Comparison of ENCODE assay signal across 1 cellular context in genomic region chr12:53495903-53496751, GRCh38.
A peak's percentile ranks its signal among the peaks of the same experiment; 100 is the strongest.
TF ChIP-seq lines count a peak whose summit lies in the region.

No MANE protein-coding gene starts in this region.

TF ChIP-seq in K562, 482 proteins besides CTCF, POLR2A, EP300 and RAD21 (continued from another document and continues in another):
- TF ChIP-seq, protein P1, sequence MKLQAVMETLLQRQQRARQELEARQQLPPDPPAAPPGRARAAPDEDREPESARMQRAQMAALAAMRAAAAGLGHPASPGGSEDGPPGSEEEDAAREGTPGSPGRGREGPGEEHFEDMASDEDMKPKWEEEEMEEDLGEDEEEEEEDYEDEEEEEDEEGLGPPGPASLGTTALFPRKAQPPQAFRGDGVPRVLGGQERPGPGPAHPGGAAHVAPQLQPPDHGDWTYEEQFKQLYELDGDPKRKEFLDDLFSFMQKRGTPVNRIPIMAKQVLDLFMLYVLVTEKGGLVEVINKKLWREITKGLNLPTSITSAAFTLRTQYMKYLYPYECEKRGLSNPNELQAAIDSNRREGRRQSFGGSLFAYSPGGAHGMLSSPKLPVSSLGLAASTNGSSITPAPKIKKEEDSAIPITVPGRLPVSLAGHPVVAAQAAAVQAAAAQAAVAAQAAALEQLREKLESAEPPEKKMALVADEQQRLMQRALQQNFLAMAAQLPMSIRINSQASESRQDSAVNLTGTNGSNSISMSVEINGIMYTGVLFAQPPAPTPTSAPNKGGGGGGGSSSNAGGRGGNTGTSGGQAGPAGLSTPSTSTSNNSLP (IDR thresholded peaks at IDR 0.05; ENCODE audit: borderline replicate concordance, low read depth, low read length) = no peak
- no peak for TF ChIP-seq MYBL2 (IDR thresholded peaks at IDR 0.05; ENCODE audit: low read depth)
- no peak for TF ChIP-seq MYBL2 (CRISPR knock-in tag; IDR thresholded peaks at IDR 0.05; ENCODE audit: borderline replicate concordance)
- no peak for TF ChIP-seq MAFF (IDR thresholded peaks at IDR 0.05; ENCODE audit: low read length)
- peak in 1 of 2 experiments; percentile 20; a peak in 2 of 4 replicates for TF ChIP-seq KDM1A (IDR thresholded peaks at IDR 0.05)
- peak in 1 of 2 experiments; percentile 21; a peak in 1 of 4 replicates for TF ChIP-seq RCOR1 (IDR thresholded peaks at IDR 0.05; ENCODE audit: borderline replicate concordance in 1 of 2, low read depth in 2 of 2, low read length in 2 of 2)
- TF ChIP-seq, protein P2, sequence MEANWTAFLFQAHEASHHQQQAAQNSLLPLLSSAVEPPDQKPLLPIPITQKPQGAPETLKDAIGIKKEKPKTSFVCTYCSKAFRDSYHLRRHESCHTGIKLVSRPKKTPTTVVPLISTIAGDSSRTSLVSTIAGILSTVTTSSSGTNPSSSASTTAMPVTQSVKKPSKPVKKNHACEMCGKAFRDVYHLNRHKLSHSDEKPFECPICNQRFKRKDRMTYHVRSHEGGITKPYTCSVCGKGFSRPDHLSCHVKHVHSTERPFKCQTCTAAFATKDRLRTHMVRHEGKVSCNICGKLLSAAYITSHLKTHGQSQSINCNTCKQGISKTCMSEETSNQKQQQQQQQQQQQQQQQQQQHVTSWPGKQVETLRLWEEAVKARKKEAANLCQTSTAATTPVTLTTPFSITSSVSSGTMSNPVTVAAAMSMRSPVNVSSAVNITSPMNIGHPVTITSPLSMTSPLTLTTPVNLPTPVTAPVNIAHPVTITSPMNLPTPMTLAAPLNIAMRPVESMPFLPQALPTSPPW (CRISPR knock-in tag; IDR thresholded peaks at IDR 0.05) = peak; percentile 54
- no peak for TF ChIP-seq CBX1 (IDR thresholded peaks at IDR 0.05; ENCODE audit: low read depth)
- no peak for TF ChIP-seq THAP12 (CRISPR knock-in tag; IDR thresholded peaks at IDR 0.05)
- no peak for TF ChIP-seq NFRKB (IDR thresholded peaks at IDR 0.05; ENCODE audit: low read depth)
- TF ChIP-seq DLX4 (CRISPR knock-in tag; IDR thresholded peaks at IDR 0.05) = no peak
- TF ChIP-seq CXXC5 (CRISPR knock-in tag; IDR thresholded peaks at IDR 0.05) = no peak
- no peak for TF ChIP-seq KAT8 (IDR thresholded peaks at IDR 0.05; ENCODE audit: low read depth)
- TF ChIP-seq ZNF766 (CRISPR knock-in tag; conservative IDR thresholded peaks at IDR 0.05) = no peak
- TF ChIP-seq ZNF174 (CRISPR knock-in tag; IDR thresholded peaks at IDR 0.05) = no peak
- peak; percentile 80; the same call in 1 of the 2 replicates for TF ChIP-seq TOE1 (IDR thresholded peaks at IDR 0.05; ENCODE audit: borderline replicate concordance)
- no peak for TF ChIP-seq TOE1 (CRISPR knock-in tag; IDR thresholded peaks at IDR 0.05; ENCODE audit: borderline replicate concordance, low read depth)
- no peak for TF ChIP-seq PHTF2 (CRISPR knock-in tag; IDR thresholded peaks at IDR 0.05)
- TF ChIP-seq ZNF561 (CRISPR knock-in tag; conservative IDR thresholded peaks at IDR 0.05) = no peak
- TF ChIP-seq ATF7 (IDR thresholded peaks at IDR 0.05) = 0 out of 2 replicates have a peak, but pooled peaks have one; percentile 14
- TF ChIP-seq ZNF197 (CRISPR knock-in tag; IDR thresholded peaks at IDR 0.05; ENCODE audit: low read depth) = no peak
- TF ChIP-seq ZNF143 (CRISPR knock-in tag; IDR thresholded peaks at IDR 0.05) = no peak
- TF ChIP-seq RAD51 (IDR thresholded peaks at IDR 0.05; ENCODE audit: borderline replicate concordance, low read depth) = peak; percentile 94
- TF ChIP-seq ELF1 (tag; IDR thresholded peaks at IDR 0.05) = 0 out of 2 replicates have a peak, but pooled peaks have one; percentile 33
- TF ChIP-seq BCLAF1 (IDR thresholded peaks at IDR 0.05; ENCODE audit: borderline replicate concordance in 1 of 2, control insufficient read depth in 1 of 2, low read depth in 2 of 2, low read length in 1 of 2) = no peak
- TF ChIP-seq ZBTB11 (CRISPR knock-in tag; IDR thresholded peaks at IDR 0.05) = no peak
- TF ChIP-seq FUS (optimal IDR thresholded peaks at IDR 0.05; ENCODE audit: low read depth, low read length) = no peak
- no peak for TF ChIP-seq SMARCE1 (IDR thresholded peaks at IDR 0.05)
- no peak for TF ChIP-seq ZNF184 (CRISPR knock-in tag; IDR thresholded peaks at IDR 0.05)
- TF ChIP-seq JUN (IDR thresholded peaks at IDR 0.05; ENCODE audit: borderline replicate concordance, low read depth, low read length) = no peak
- TF ChIP-seq JUN (CRISPR knock-in tag; IDR thresholded peaks at IDR 0.05; ENCODE audit: borderline replicate concordance) = no peak
- TF ChIP-seq FOS (IDR thresholded peaks at IDR 0.05; ENCODE audit: extremely low read depth, insufficient read length) = no peak
- TF ChIP-seq ZNF75A (CRISPR knock-in tag; IDR thresholded peaks at IDR 0.05) = no peak
- 0 out of 2 replicates have a peak, but pooled peaks have one; percentile 28 for TF ChIP-seq MTA3 (IDR thresholded peaks at IDR 0.05; ENCODE audit: borderline replicate concordance)
- TF ChIP-seq, protein P3, sequence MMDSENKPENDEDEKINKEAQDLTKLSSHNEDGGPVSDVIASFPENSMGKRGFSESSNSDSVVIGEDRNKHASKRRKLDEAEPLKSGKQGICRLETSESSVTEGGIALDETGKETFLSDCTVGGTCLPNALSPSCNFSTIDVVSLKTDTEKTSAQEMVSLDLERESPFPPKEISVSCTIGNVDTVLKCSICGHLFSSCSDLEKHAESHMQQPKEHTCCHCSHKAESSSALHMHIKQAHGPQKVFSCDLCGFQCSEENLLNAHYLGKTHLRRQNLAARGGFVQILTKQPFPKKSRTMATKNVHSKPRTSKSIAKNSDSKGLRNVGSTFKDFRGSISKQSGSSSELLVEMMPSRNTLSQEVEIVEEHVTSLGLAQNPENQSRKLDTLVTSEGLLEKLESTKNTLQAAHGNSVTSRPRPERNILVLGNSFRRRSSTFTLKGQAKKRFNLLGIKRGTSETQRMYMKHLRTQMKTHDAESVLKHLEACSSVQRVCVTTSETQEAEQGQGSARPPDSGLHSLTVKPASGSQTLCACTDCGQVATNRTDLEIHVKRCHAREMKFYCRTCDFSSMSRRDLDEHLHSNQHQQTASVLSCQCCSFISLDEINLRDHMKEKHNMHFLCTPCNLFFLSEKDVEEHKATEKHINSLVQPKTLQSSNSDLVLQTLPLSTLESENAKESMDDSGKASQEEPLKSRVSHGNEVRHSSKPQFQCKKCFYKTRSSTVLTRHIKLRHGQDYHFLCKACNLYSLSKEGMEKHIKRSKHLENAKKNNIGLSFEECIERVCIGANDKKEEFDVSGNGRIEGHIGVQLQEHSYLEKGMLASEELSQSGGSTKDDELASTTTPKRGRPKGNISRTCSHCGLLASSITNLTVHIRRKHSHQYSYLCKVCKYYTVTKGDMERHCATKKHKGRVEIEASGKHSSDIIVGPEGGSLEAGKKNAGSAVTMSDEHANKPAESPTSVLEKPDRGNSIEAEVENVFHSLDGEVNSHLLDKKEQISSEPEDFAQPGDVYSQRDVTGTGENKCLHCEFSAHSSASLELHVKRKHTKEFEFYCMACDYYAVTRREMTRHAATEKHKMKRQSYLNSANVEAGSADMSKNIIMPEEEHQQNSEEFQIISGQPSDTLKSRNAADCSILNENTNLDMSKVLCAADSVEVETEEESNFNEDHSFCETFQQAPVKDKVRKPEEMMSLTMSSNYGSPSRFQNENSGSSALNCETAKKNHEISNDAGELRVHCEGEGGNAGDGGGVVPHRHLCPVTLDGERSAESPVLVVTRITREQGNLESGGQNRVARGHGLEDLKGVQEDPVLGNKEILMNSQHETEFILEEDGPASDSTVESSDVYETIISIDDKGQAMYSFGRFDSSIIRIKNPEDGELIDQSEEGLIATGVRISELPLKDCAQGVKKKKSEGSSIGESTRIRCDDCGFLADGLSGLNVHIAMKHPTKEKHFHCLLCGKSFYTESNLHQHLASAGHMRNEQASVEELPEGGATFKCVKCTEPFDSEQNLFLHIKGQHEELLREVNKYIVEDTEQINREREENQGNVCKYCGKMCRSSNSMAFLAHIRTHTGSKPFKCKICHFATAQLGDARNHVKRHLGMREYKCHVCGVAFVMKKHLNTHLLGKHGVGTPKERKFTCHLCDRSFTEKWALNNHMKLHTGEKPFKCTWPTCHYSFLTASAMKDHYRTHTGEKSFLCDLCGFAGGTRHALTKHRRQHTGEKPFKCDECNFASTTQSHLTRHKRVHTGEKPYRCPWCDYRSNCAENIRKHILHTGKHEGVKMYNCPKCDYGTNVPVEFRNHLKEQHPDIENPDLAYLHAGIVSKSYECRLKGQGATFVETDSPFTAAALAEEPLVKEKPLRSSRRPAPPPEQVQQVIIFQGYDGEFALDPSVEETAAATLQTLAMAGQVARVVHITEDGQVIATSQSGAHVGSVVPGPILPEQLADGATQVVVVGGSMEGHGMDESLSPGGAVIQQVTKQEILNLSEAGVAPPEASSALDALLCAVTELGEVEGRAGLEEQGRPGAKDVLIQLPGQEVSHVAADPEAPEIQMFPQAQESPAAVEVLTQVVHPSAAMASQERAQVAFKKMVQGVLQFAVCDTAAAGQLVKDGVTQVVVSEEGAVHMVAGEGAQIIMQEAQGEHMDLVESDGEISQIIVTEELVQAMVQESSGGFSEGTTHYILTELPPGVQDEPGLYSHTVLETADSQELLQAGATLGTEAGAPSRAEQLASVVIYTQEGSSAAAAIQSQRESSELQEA (IDR thresholded peaks at IDR 0.05; ENCODE audit: low read depth) = no peak
- TF ChIP-seq, protein P4, sequence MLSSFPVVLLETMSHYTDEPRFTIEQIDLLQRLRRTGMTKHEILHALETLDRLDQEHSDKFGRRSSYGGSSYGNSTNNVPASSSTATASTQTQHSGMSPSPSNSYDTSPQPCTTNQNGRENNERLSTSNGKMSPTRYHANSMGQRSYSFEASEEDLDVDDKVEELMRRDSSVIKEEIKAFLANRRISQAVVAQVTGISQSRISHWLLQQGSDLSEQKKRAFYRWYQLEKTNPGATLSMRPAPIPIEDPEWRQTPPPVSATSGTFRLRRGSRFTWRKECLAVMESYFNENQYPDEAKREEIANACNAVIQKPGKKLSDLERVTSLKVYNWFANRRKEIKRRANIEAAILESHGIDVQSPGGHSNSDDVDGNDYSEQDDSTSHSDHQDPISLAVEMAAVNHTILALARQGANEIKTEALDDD (IDR thresholded peaks at IDR 0.05) = peak; percentile 54
- TF ChIP-seq, protein P5, sequence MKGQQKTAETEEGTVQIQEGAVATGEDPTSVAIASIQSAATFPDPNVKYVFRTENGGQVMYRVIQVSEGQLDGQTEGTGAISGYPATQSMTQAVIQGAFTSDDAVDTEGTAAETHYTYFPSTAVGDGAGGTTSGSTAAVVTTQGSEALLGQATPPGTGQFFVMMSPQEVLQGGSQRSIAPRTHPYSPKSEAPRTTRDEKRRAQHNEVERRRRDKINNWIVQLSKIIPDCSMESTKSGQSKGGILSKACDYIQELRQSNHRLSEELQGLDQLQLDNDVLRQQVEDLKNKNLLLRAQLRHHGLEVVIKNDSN (CRISPR knock-in tag; IDR thresholded peaks at IDR 0.05) = peak; percentile 92
- no peak for TF ChIP-seq SOX6 (IDR thresholded peaks at IDR 0.05)
